ENCODE assay signal across 10 cellular contexts in genomic region chr5:132601071-132601470, GRCh38. TPM values are rescaled to one million over a fixed set of nuclear protein-coding genes. Genes with fewer than 3 reads are reported as not detected.
DNase-seq lines count a peak whose midpoint lies in the region; FAIRE-seq and TF ChIP-seq lines count a peak whose summit lies in the region.
"Not testable (repeated sequence)": the region's sequence is repeated elsewhere in the genome, so short reads cannot be mapped to it uniquely, and the experiment has no call there.
"Had no signal": no experiment of that assay in that cellular context is flagged by ENCODE, and none has a peak within 500 bp of the region (broad histone marks: within the 10 kb centered on the region; RNA-seq: fewer than 3 reads in every experiment).

No MANE protein-coding gene starts in this region.

- H2AFZ ChIP-seq in astrocyte (ENCODE audit: low read depth, low read length): not testable (repeated sequence)

- H3K4me3 ChIP-seq in MG63; astrocyte (ENCODE audit: insufficient read depth, low read depth, low read length); bronchial epithelial cell (ENCODE audit: low read depth, low read length); fibroblast of the aortic adventitia (ENCODE audit: low read depth, low read length): not testable (repeated sequence)

- FAIRE-seq in astrocyte (lab: Jason Lieb, UNC); bronchial epithelial cell (lab: Jason Lieb, UNC): not testable (repeated sequence)

- not testable (repeated sequence) for H3K27ac Mint-ChIP-seq in astrocyte (ENCODE audit: unreplicated experiment)

- not testable (repeated sequence) for H3K79me2 ChIP-seq in astrocyte (ENCODE audit: insufficient read depth, low read length)

- H3K4me3 Mint-ChIP-seq in astrocyte (ENCODE audit: unreplicated experiment): not testable (repeated sequence)

- not testable (repeated sequence) for H3K9me3 ChIP-seq in MG63; astrocyte (ENCODE audit: insufficient read depth, low read depth, low read length)

- not testable (repeated sequence) for TF ChIP-seq CTCF in astrocyte (IDR thresholded peaks at IDR 0.05; ENCODE audit: insufficient read depth, low read depth, low read length); bronchial epithelial cell (IDR thresholded peaks at IDR 0.05; ENCODE audit: insufficient read depth, low read length, severe bottlenecking); fibroblast of the aortic adventitia (IDR thresholded peaks at IDR 0.05; ENCODE audit: insufficient read depth, low read length)

- not testable (repeated sequence) for H3K4me1 Mint-ChIP-seq in astrocyte (ENCODE audit: low read depth, unreplicated experiment)

- DNase-seq in Daoy (ENCODE audit: low read depth): peak; percentile 21
- peak; percentile 29 for DNase-seq in HCEC 1CT
- peak; percentile 19 for DNase-seq in MG63
- DNase-seq in RPMI7951 (ENCODE audit: low read depth): peak; percentile 9
- peak; percentile 26 for DNase-seq in astrocyte (ENCODE audit: low read depth)
- DNase-seq in bronchial epithelial cell (ENCODE audit: low read depth): peak; percentile 24
- DNase-seq in fibroblast of the aortic adventitia (ENCODE audit: low read depth): peak; percentile 3

- H4K20me1 ChIP-seq in astrocyte (ENCODE audit: insufficient read depth, low read length): not testable (repeated sequence)

- H3K27me3 Mint-ChIP-seq in astrocyte (ENCODE audit: low read depth, unreplicated experiment): not testable (repeated sequence)

- not testable (repeated sequence) for H3K9me3 Mint-ChIP-seq in astrocyte (ENCODE audit: unreplicated experiment)

- H3K36me3 ChIP-seq in MG63 (peaks cover 82% of the 10 kb centered on the region), astrocyte (ENCODE audit: insufficient read depth, low read length) (peaks cover 22% of the 10 kb centered on the region), bronchial epithelial cell (ENCODE audit: control insufficient read depth, insufficient read depth, low read length) (peaks cover 13% of the 10 kb centered on the region)

- H3K4me2 ChIP-seq in astrocyte (ENCODE audit: low read length): not testable (repeated sequence)

- not testable (repeated sequence) for H3K9ac ChIP-seq in astrocyte (ENCODE audit: low read length)

- not testable (repeated sequence) for H3K27me3 ChIP-seq in MG63; astrocyte (ENCODE audit: insufficient read depth, low read length); bronchial epithelial cell (ENCODE audit: control insufficient read depth, insufficient read depth, low read length)

- not testable (repeated sequence) for H3K27ac ChIP-seq in astrocyte (ENCODE audit: low read depth, low read length)

- H3K36me3 Mint-ChIP-seq in astrocyte (ENCODE audit: low read depth, unreplicated experiment): peaks cover 19% of the 10 kb centered on the region

- H3K4me1 ChIP-seq in astrocyte (ENCODE audit: insufficient read depth, low read length): not testable (repeated sequence)

RNA-seq across cellular contexts. Expression of gene RAD50, which starts 44.3 kb away (rescaled TPM):
- total RNA-seq in Daoy (2014; rRNA removed; shearing (Covaris generic)): 16.5 and 17.6 TPM in 2 replicates
- total RNA-seq in MG63 (2014; rRNA removed; shearing (Covaris generic); ENCODE audit: low replicate concordance): 35.7 and 47.7 TPM in 2 replicates
- 13.5 and 25.2 TPM in 2 replicates for total RNA-seq in RPMI7951 (2014; rRNA removed; shearing (Covaris generic))
- total RNA-seq in astrocyte (26.1 and 26.8 TPM in 2 replicates), bronchial epithelial cell (29.2 and 35.6 TPM in 2 replicates), fibroblast of the aortic adventitia (ENCODE audit: low replicate concordance) (54.7 and 250 TPM in 2 replicates)

RNA-seq across cellular contexts. Expression of gene IL13, which starts 56.9 kb away (rescaled TPM):
- total RNA-seq in Daoy (2014; rRNA removed; shearing (Covaris generic)): not detected in 2 replicates
- not detected in 2 replicates for total RNA-seq in MG63 (2014; rRNA removed; shearing (Covaris generic); ENCODE audit: low replicate concordance)
- not detected in 2 replicates for total RNA-seq in RPMI7951 (2014; rRNA removed; shearing (Covaris generic))
- total RNA-seq in astrocyte (not detected in 2 replicates), bronchial epithelial cell (not detected in 2 replicates), fibroblast of the aortic adventitia (ENCODE audit: low replicate concordance) (not detected in 2 replicates)
- total RNA-seq: A172, NCI-H460 had no signal

RNA-seq across cellular contexts. Expression of gene IL5, which starts 57.7 kb away (rescaled TPM):
- total RNA-seq in Daoy (2014; rRNA removed; shearing (Covaris generic)): not detected in 2 replicates
- not detected in 2 replicates for total RNA-seq in MG63 (2014; rRNA removed; shearing (Covaris generic); ENCODE audit: low replicate concordance)
- not detected in 2 replicates for total RNA-seq in RPMI7951 (2014; rRNA removed; shearing (Covaris generic))
- total RNA-seq in astrocyte: not detected in 2 replicates
- not detected in 2 replicates for total RNA-seq in bronchial epithelial cell
- not detected in 2 replicates for total RNA-seq in fibroblast of the aortic adventitia (ENCODE audit: low replicate concordance)
- total RNA-seq: A172; CD4-positive, CD25-positive, alpha-beta regulatory T cell; NCI-H460 had no signal
